ENCODE assay signal across 19 cellular contexts in genomic region chr14:105335735-105336476, GRCh38. TPM values are rescaled to one million over a fixed set of nuclear protein-coding genes. Genes with fewer than 3 reads are reported as not detected.
DNase-seq lines count a peak whose midpoint lies in the region; ATAC-seq, FAIRE-seq and TF ChIP-seq lines count a peak whose summit lies in the region.
"Had no signal": no experiment of that assay in that cellular context is flagged by ENCODE, and none has a peak within 500 bp of the region (broad histone marks: within the 10 kb centered on the region; RNA-seq: fewer than 3 reads in every experiment).

No MANE protein-coding gene starts in this region.

- H3K4me1 ChIP-seq in IMR-90 (ENCODE audit: control insufficient read depth, insufficient read depth, low read length) (0 out of 2 replicates have a peak, but pooled peaks cover 1% of the 10 kb centered on the region), H1 (replicated peaks in 1 of 4; ENCODE audit: control insufficient read depth in 3 of 4, insufficient read depth in 4 of 4, low read length in 3 of 4) (peaks cover 0 to 8% (median 1%) of the 10 kb centered on the region in 4 experiments; a peak in 3 of 7 replicates), gastrocnemius medialis (peaks cover 67 to 70% of the 10 kb centered on the region in 2 donors)

- no peak overlapping the region for H2BK12ac ChIP-seq in H1 (ENCODE audit: low read depth, low read length)

- H3K79me1 ChIP-seq in IMR-90 (ENCODE audit: low read depth in 1 of 2, low read length in 2 of 2), result peaks cover 11 to 71% of the 10 kb centered on the region in 2 experiments
- peaks cover 32% of the 10 kb centered on the region for H3K79me1 ChIP-seq in H1 (ENCODE audit: low read depth, low read length)

- no peak overlapping the region for H3K4me3 Mint-ChIP-seq in Calu3 (ENCODE audit: low read depth, unreplicated experiment)
- H3K4me3 Mint-ChIP-seq: activated CD4-positive, alpha-beta T cell treated with anti-CD3 and anti-CD28 coated beads, Interleukin-2, amount 10 ng/mL, durations not matched to agents 24 days and 14 days; natural killer cell had no signal

- intact Hi-C loops in IMR-90 (cut with micrococcal nuclease), result no loop called here
- intact Hi-C loops in gastrocnemius medialis (cut with DNase I; ENCODE audit: low total_unique reads), result no loop called here
- intact Hi-C loops in Calu3 (cut with micrococcal nuclease; ENCODE audit: unreplicated experiment), result no loop called here

- H3K36me3 ChIP-seq in IMR-90 (ENCODE audit: control insufficient read depth, insufficient read depth, low read length), result no peaks in the 10 kb centered on the region
- H3K36me3 ChIP-seq in H1 (ENCODE audit: control insufficient read depth in 2 of 4, insufficient read depth in 4 of 4, low read length in 3 of 4), result no peaks in the 10 kb centered on the region
- H3K36me3 ChIP-seq in gastrocnemius medialis, result no peaks in the 10 kb centered on the region
- H3K36me3 ChIP-seq: ascending aorta, sigmoid colon had no signal

- H3K79me2 ChIP-seq in H1 (ENCODE audit: control insufficient read depth in 1 of 2, insufficient read depth in 2 of 2, low read length in 2 of 2), result peaks cover 0 to 50% of the 10 kb centered on the region in 2 experiments; a peak in 2 of 4 replicates

- H2AK5ac ChIP-seq in IMR-90 (ENCODE audit: low read depth, low read length) (no peak overlapping the region), H1 (ENCODE audit: low read depth, low read length) (no peak overlapping the region)

- in situ Hi-C loops in IMR-90 (cut with MboI; ENCODE audit: low sequenced_read_pairs), result no loop called here
- in situ Hi-C loops in gastrocnemius medialis (cut with MboI; ENCODE audit: low sequenced_read_pairs in 4 of 4), result loop anchor here in 1 of 4 donors (25.0 kb wide), 1 partner anchor 124 kb away; no protein-coding TSS in a partner anchor

- no peak for TF ChIP-seq RAD21 in IMR-90 (IDR thresholded peaks at IDR 0.05; ENCODE audit: low read length)
- no peak for TF ChIP-seq RAD21 in H1 (IDR thresholded peaks at IDR 0.05 in 1 of 2, conservative IDR thresholded peaks at IDR 0.05 in 1 of 2; ENCODE audit: low read depth in 2 of 2, low read length in 2 of 2)

- no peaks in the 10 kb centered on the region for H3K9me3 Mint-ChIP-seq in Calu3 (ENCODE audit: low read depth, unreplicated experiment)
- H3K9me3 Mint-ChIP-seq: activated CD4-positive, alpha-beta T cell treated with anti-CD3 and anti-CD28 coated beads, Interleukin-2, amount 10 ng/mL, durations not matched to agents 24 days and 14 days; natural killer cell had no signal

- no TSS peak for BruUV-seq in IMR-90 (replicated peaks; lab: Mats Ljungman, UMichigan)
- no TSS peak for BruUV-seq in Calu3 (replicated peaks; lab: Mats Ljungman, UMichigan)

- no peaks in the 10 kb centered on the region for H3K27me3 Mint-ChIP-seq in Calu3 (ENCODE audit: unreplicated experiment)
- H3K27me3 Mint-ChIP-seq: activated CD4-positive, alpha-beta T cell treated with anti-CD3 and anti-CD28 coated beads, Interleukin-2, amount 10 ng/mL, durations not matched to agents 24 days and 14 days had no signal

- ATAC-seq in IMR-90 (ENCODE audit: low read depth) (no peak), gastrocnemius medialis (peak; percentile 64 to 68), HG02840 (IDR thresholded peaks at IDR 0.05; ENCODE audit: low FRiP score, unreplicated experiment) (no peak)
- ATAC-seq: natural killer cell, SK-N-SH treated with all-trans-retinoic acid at 6 μM for 48 hours had no signal

- no peak overlapping the region for H2AK9ac ChIP-seq in IMR-90 (replicated peaks; ENCODE audit: low read depth, low read length, poor library complexity)

- H3K27ac ChIP-seq in IMR-90 (ENCODE audit: insufficient read depth, low read length), result no peak overlapping the region
- H3K27ac ChIP-seq in H1 (ENCODE audit: low read depth, low read length), result no peak overlapping the region
- H3K27ac ChIP-seq in layer of hippocampus (ENCODE audit: low read depth, low read length), result peak overlapping the region; percentile 88
- H3K27ac ChIP-seq in gastrocnemius medialis, result peak overlapping the region in 3 of 4 donors; percentile 7 to 65 (median 57)
- H3K27ac ChIP-seq: ascending aorta, sigmoid colon had no signal

- dilution Hi-C loops in IMR-90 (cut with HindIII; ENCODE audit: low sequenced_read_pairs, unreplicated experiment), result no loop called here

- TF ChIP-seq POLR2A in IMR-90 (IDR thresholded peaks at IDR 0.05; ENCODE audit: low read depth, low read length) (no peak), H1 (IDR thresholded peaks at IDR 0.05; ENCODE audit: control extremely low read depth in 1 of 2, low read depth in 2 of 2, low read length in 2 of 2) (no peak), gastrocnemius medialis (IDR thresholded peaks at IDR 0.05) (no peak)

- H2BK15ac ChIP-seq in IMR-90 (ENCODE audit: low read depth, low read length) (no peak overlapping the region), H1 (ENCODE audit: low read length) (no peak overlapping the region)

- H4K20me1 ChIP-seq in IMR-90 (ENCODE audit: insufficient read depth, low read length), result peaks cover 61% of the 10 kb centered on the region
- peaks cover 19 to 46% of the 10 kb centered on the region in 2 experiments for H4K20me1 ChIP-seq in H1 (replicated peaks in 1 of 2; ENCODE audit: control insufficient read depth in 1 of 2, insufficient read depth in 2 of 2, low read length in 2 of 2)

- no peaks in the 10 kb centered on the region for H3K4me1 Mint-ChIP-seq in Calu3 (ENCODE audit: low read depth, unreplicated experiment)

- WGBS in IMR-90 (ENCODE audit: extremely low coverage in 2 of 2, insufficient read length in 1 of 2), 2 experiments, result 89% methylated on average over 9 of the region's 33 CpGs; no CpG with 5 or more reads in 1 of the 2 experiments
- 93% methylated on average over 33 of the region's 33 CpGs; no CpG with 5 or more reads in 1 of the 2 experiments for WGBS in H1 (ENCODE audit: extremely low coverage in 1 of 2, insufficient coverage in 1 of 2, insufficient read length in 1 of 2, insufficient replicate concordance in 2 of 2, low coverage in 1 of 2, low lambda C conversion rate in 2 of 2, missing lambda C conversion rate in 1 of 2), 2 experiments

- H3K9ac ChIP-seq in IMR-90 (ENCODE audit: low read depth, low read length), result no peak overlapping the region
- H3K9ac ChIP-seq in H1 (replicated peaks in 1 of 4; ENCODE audit: extremely low read depth in 1 of 4, low read depth in 3 of 4, low read length in 3 of 4), result no peak overlapping the region

- no peak for TF ChIP-seq CTCF in IMR-90 (conservative IDR thresholded peaks at IDR 0.05; ENCODE audit: low read depth, low read length)
- TF ChIP-seq CTCF in H1 (IDR thresholded peaks at IDR 0.05; ENCODE audit: control extremely low read depth in 1 of 3, insufficient read depth in 1 of 3, low read depth in 1 of 3, low read length in 3 of 3), result no peak
- TF ChIP-seq CTCF in gastrocnemius medialis (IDR thresholded peaks at IDR 0.05 in 4 of 5, conservative IDR thresholded peaks at IDR 0.05 in 1 of 5), result no peak
- no peak for TF ChIP-seq CTCF in Calu3 (IDR thresholded peaks at IDR 0.05; ENCODE audit: unreplicated experiment)

- H3K27me3 ChIP-seq in IMR-90 (ENCODE audit: control insufficient read depth, insufficient read depth, low read length) (no peaks in the 10 kb centered on the region), H1 (replicated peaks in 1 of 4; ENCODE audit: control insufficient read depth in 3 of 4, extremely low read depth in 1 of 4, insufficient read depth in 3 of 4, low read length in 3 of 4) (no peaks in the 10 kb centered on the region), layer of hippocampus (ENCODE audit: control insufficient read depth, insufficient read depth, low read length) (no peaks in the 10 kb centered on the region), gastrocnemius medialis (no peaks in the 10 kb centered on the region)
- H3K27me3 ChIP-seq: ascending aorta, sigmoid colon had no signal

- H4K5ac ChIP-seq in IMR-90 (ENCODE audit: low read depth, low read length) (no peak overlapping the region), H1 (ENCODE audit: insufficient read length, low read depth, low read length) (no peak overlapping the region)

- H3K36me3 Mint-ChIP-seq in Calu3 (ENCODE audit: insufficient read depth, unreplicated experiment), result peaks cover under 1% of the 10 kb centered on the region
- H3K36me3 Mint-ChIP-seq: natural killer cell had no signal

- H2AFZ ChIP-seq in IMR-90 (replicated peaks; ENCODE audit: low read length, poor library complexity) (peak overlapping the region; percentile 41), H1 (ENCODE audit: low read length) (no peak overlapping the region)

- H3K4me2 ChIP-seq in IMR-90 (ENCODE audit: low read depth, low read length), result no peak overlapping the region
- no peak overlapping the region for H3K4me2 ChIP-seq in H1 (ENCODE audit: insufficient read depth in 1 of 2, low read depth in 2 of 2, low read length in 2 of 2)

- H4K91ac ChIP-seq in IMR-90 (ENCODE audit: insufficient read depth, low read depth, low read length) (no peak overlapping the region), H1 (replicated peaks; ENCODE audit: insufficient read length, low read length) (no peak overlapping the region)

- H3K23ac ChIP-seq in IMR-90 (ENCODE audit: low read depth, low read length) (no peak overlapping the region), H1 (ENCODE audit: insufficient read length) (no peak overlapping the region)

- CTCF ChIA-PET in IMR-90 (lab: Yijun Ruan, JAX), result no interaction called here
- CTCF ChIA-PET in H1 (lab: Charles Lee; ENCODE audit: partially characterized antibody), result interaction anchor here (1.1 to 1.6 kb wide), 4 partner anchors 10 to 35 kb away, joined by 3 to 5 read pairs (median 4); partner anchors contain the start of gene BRF1
- CTCF ChIA-PET in Calu3 (lab: Charles Lee), result no interaction called here

- H3K18ac ChIP-seq in IMR-90 (ENCODE audit: low read depth, low read length) (no peak overlapping the region), H1 (ENCODE audit: extremely low read depth, low read length) (no peak overlapping the region)

- no peak overlapping the region for H2BK5ac ChIP-seq in IMR-90 (ENCODE audit: low read depth, low read length, poor library complexity, severe bottlenecking)
- peak overlapping the region; percentile 35; the same call in 1 of the 2 replicates for H2BK5ac ChIP-seq in H1 (ENCODE audit: low read depth, low read length)

- POLR2A ChIA-PET in IMR-90 (lab: Charles Lee; ENCODE audit: unreplicated experiment), result no interaction called here
- POLR2A ChIA-PET in H1 (lab: Charles Lee; ENCODE audit: partially characterized antibody), result no interaction called here

- no peak overlapping the region for H3K27ac Mint-ChIP-seq in Calu3 (ENCODE audit: unreplicated experiment)
- H3K27ac Mint-ChIP-seq: activated CD4-positive, alpha-beta T cell treated with anti-CD3 and anti-CD28 coated beads, Interleukin-2, amount 10 ng/mL, durations not matched to agents 24 days and 14 days; natural killer cell had no signal

- H3K4me3 ChIP-seq in IMR-90 (ENCODE audit: insufficient read depth, low read depth, low read length) (no peak overlapping the region), H1 (ENCODE audit: extremely low read depth in 1 of 4, insufficient read depth in 2 of 4, low read depth in 3 of 4, low read length in 4 of 4) (no peak overlapping the region), gastrocnemius medialis (peak overlapping the region in 1 of 4 donors; percentile 7)
- H3K4me3 ChIP-seq: ascending aorta, lung, sigmoid colon had no signal

- no peak for DNase-seq in IMR-90
- DNase-seq in H1 (ENCODE audit: low read depth in 1 of 2, low spot score in 2 of 2), result no peak
- peak; percentile 54 to 79 for DNase-seq in gastrocnemius medialis
- no peak for DNase-seq in Calu3
- DNase-seq in stimulated activated naive CD4-positive, alpha-beta T cell treated with Interleukin-2 at 50 U/mL for 16 hours (lab: John Stamatoyannopoulos, UW), result no peak
- no peak for DNase-seq in activated CD4-positive, alpha-beta T cell treated with anti-CD3 and anti-CD28 coated beads, Interleukin-2, amount 50 U/mL, for 48 hours
- DNase-seq: activated CD4-positive, alpha-beta T cell treated with anti-CD3 and anti-CD28 coated beads, Interleukin-2, amount 10 ng/mL, durations not matched to agents 24 days and 14 days; COR-L47; MM.1S; natural killer cell; NCI-H2029; NCI-H69; sigmoid colon had no signal

- H3K23me2 ChIP-seq in H1 (ENCODE audit: low read depth, low read length), result no peaks in the 10 kb centered on the region

- no peak overlapping the region for H3K14ac ChIP-seq in IMR-90 (replicated peaks; ENCODE audit: low read depth, low read length)
- H3K14ac ChIP-seq in H1 (ENCODE audit: insufficient read length), result no peak overlapping the region

- FAIRE-seq in H1 (lab: Jason Lieb, UNC), result no peak
- FAIRE-seq: colon had no signal

- H3K56ac ChIP-seq in IMR-90 (ENCODE audit: extremely low read depth, insufficient read depth, low read length) (no peak overlapping the region), H1 (replicated peaks; ENCODE audit: insufficient read length, low read depth, low read length) (no peak overlapping the region)

- H2BK120ac ChIP-seq in IMR-90 (ENCODE audit: low read depth, low read length) (no peak overlapping the region), H1 (replicated peaks; ENCODE audit: low read depth, low read length) (no peak overlapping the region)

- TF ChIP-seq EP300 in H1 (IDR thresholded peaks at IDR 0.05; ENCODE audit: borderline replicate concordance in 1 of 2, low read depth in 2 of 2, low read length in 2 of 2), result no peak

- H3K9me3 ChIP-seq in IMR-90 (ENCODE audit: control insufficient read depth, insufficient read depth, low read length) (no peaks in the 10 kb centered on the region; the same call in 1 of the 2 replicates), H1 (ENCODE audit: insufficient read depth in 2 of 2, low read depth in 1 of 2, low read length in 1 of 2) (no peaks in the 10 kb centered on the region), gastrocnemius medialis (no peaks in the 10 kb centered on the region)
- H3K9me3 ChIP-seq: ascending aorta, sigmoid colon had no signal

- H4K8ac ChIP-seq in IMR-90 (ENCODE audit: low read depth in 2 of 2, low read length in 2 of 2) (no peak overlapping the region), H1 (ENCODE audit: extremely low read depth, insufficient read depth, low read length) (0 out of 2 replicates have a peak overlapping the region, but pooled peaks have one; percentile 57)

- peaks cover 2% of the 10 kb centered on the region; the same call in 1 of the 2 replicates for H3K9me1 ChIP-seq in IMR-90 (ENCODE audit: insufficient read depth, low read length)

- H3K4ac ChIP-seq in IMR-90 (ENCODE audit: low read depth, low read length) (no peak overlapping the region), H1 (replicated peaks; ENCODE audit: insufficient read length, low read depth, low read length) (no peak overlapping the region)

- H2BK20ac ChIP-seq in IMR-90 (ENCODE audit: low read depth, low read length) (no peak overlapping the region), H1 (ENCODE audit: low read length) (no peak overlapping the region)

RNA-seq across cellular contexts. Expression of gene PACS2, which starts 21.4 kb away (rescaled TPM):
- total RNA-seq in IMR-90 (2012; rRNA removed) (15.3 and 15.6 TPM in 2 replicates), gastrocnemius medialis (100 to 1,000 TPM in 1 of 4 donors, 10 to 100 TPM in 3; 81.0 to 115 (median 93.1) TPM), Calu3 (2022) (71.8 and 77.3 TPM in 2 replicates)
- polyA plus RNA-seq in IMR-90 (2012; rRNA removed) (32.2 and 35.1 TPM in 2 replicates), H1 (2011; rRNA removed) (38.0 and 65.4 TPM in 2 replicates)
- polyA plus RNA-seq in IMR-90 (2012; cell fraction: cytosol; rRNA removed), result 21.8 and 38.1 TPM in 2 replicates
- polyA plus RNA-seq in IMR-90 (2012; cell fraction: nucleus; rRNA removed; ENCODE audit: low replicate concordance), result 145 and 229 TPM in 2 replicates
- 62.3 and 62.8 TPM in 2 replicates for total RNA-seq in H1 (2021; fragmentation: NEBNext Ultra II Directional; extraction: Animal tissue kit (Norgen Biotek cat#: 25700))
- polyA plus RNA-seq in H1 (2011; cell fraction: cytosol; rRNA removed), result 57.3 TPM
- 306 TPM for polyA plus RNA-seq in H1 (2011; cell fraction: nucleus; rRNA removed)
- 54.5 to 72.8 TPM (median 68.7 TPM) in 4 replicates for polyA plus RNA-seq in H1 (2012, experiment 1 of 2)
- polyA plus RNA-seq in H1 (2012, experiment 2 of 2), result 42.3 TPM
- polyA plus RNA-seq in H1 (2013, experiment 1 of 2), result 35.8 TPM
- polyA plus RNA-seq in H1 (2013, experiment 2 of 2), result 33.2 TPM
- 28.2 and 33.0 TPM in 2 replicates for polyA minus RNA-seq in H1 (2011; rRNA and poly(A)+ RNA removed)
- 49.0 TPM for polyA minus RNA-seq in H1 (2011; cell fraction: cytosol; rRNA and poly(A)+ RNA removed)
- 88.7 TPM for polyA minus RNA-seq in H1 (2011; cell fraction: nucleus; rRNA and poly(A)+ RNA removed)

RNA-seq across cellular contexts. Expression of gene BRF1, which starts 35.1 kb away (rescaled TPM):
- total RNA-seq in IMR-90 (2012; rRNA removed), result 12.4 and 13.3 TPM in 2 replicates
- 16.4 and 16.7 TPM in 2 replicates for polyA plus RNA-seq in IMR-90 (2012; rRNA removed)
- polyA plus RNA-seq in IMR-90 (2012; cell fraction: cytosol; rRNA removed), result 13.5 and 19.0 TPM in 2 replicates
- 44.2 and 86.6 TPM in 2 replicates for polyA plus RNA-seq in IMR-90 (2012; cell fraction: nucleus; rRNA removed; ENCODE audit: low replicate concordance)
- 18.3 and 18.5 TPM in 2 replicates for total RNA-seq in H1 (2021; fragmentation: NEBNext Ultra II Directional; extraction: Animal tissue kit (Norgen Biotek cat#: 25700))
- 7.7 and 12.5 TPM in 2 replicates for polyA plus RNA-seq in H1 (2011; rRNA removed)
- polyA plus RNA-seq in H1 (2011; cell fraction: cytosol; rRNA removed), result 11.1 TPM
- polyA plus RNA-seq in H1 (2011; cell fraction: nucleus; rRNA removed), result 32.8 TPM
- 11.4 to 15.6 TPM (median 13.1 TPM) in 4 replicates for polyA plus RNA-seq in H1 (2012, experiment 1 of 2)
- 7.8 TPM for polyA plus RNA-seq in H1 (2012, experiment 2 of 2)
- 9.6 TPM for polyA plus RNA-seq in H1 (2013, experiment 1 of 2)
- 8.4 TPM for polyA plus RNA-seq in H1 (2013, experiment 2 of 2)
- polyA minus RNA-seq in H1 (2011; rRNA and poly(A)+ RNA removed), result 10.3 and 11.4 TPM in 2 replicates
- 15.4 TPM for polyA minus RNA-seq in H1 (2011; cell fraction: cytosol; rRNA and poly(A)+ RNA removed)
- polyA minus RNA-seq in H1 (2011; cell fraction: nucleus; rRNA and poly(A)+ RNA removed), result 35.1 TPM
- total RNA-seq in gastrocnemius medialis, result 10 to 100 TPM; 19.5 to 27.4 (median 21.4) TPM
- total RNA-seq in Calu3 (2022), result 38.4 and 43.7 TPM in 2 replicates

Comparison
In these comparisons a context has a peak if more than half of its experiments do, and no peak if none do; other contexts are left out.
1. ATAC-seq: peak in gastrocnemius medialis (2 of 2); none in IMR-90 (single experiment) and HG02840 (single experiment).
2. DNase-seq: peak in gastrocnemius medialis (2 of 2); none in IMR-90 (single experiment), H1 (0 of 2), Calu3 (single experiment), stimulated activated naive CD4-positive, alpha-beta T cell treated with Interleukin-2 at 50 U/mL for 16 hours (single experiment) and activated CD4-positive, alpha-beta T cell treated with anti-CD3 and anti-CD28 coated beads, Interleukin-2, amount 50 U/mL, for 48 hours (0 of 2).
3. H3K27ac ChIP-seq: peak in layer of hippocampus (single experiment) and gastrocnemius medialis (3 of 4); none in IMR-90 (single experiment) and H1 (single experiment).